ENCODE assay signal across 9 cellular contexts in genomic region chr6:10520468-10520867, GRCh38. TPM values are rescaled to one million over a fixed set of nuclear protein-coding genes. Genes with fewer than 3 reads are reported as not detected.
DNase-seq lines count a peak whose midpoint lies in the region; ATAC-seq and TF ChIP-seq lines count a peak whose summit lies in the region.
"Had no signal": no experiment of that assay in that cellular context is flagged by ENCODE, and none has a peak within 500 bp of the region (broad histone marks: within the 10 kb centered on the region; RNA-seq: fewer than 3 reads in every experiment).

No MANE protein-coding gene starts in this region.

- WGBS in mammary epithelial cell (ENCODE audit: low coverage, missing lambda C conversion rate): 30% methylated on average over 2 of the region's 2 CpGs
- 34 to 49% methylated on average over 2 of the region's 2 CpGs for WGBS in upper lobe of left lung, 2 donors
- 4 to 9% methylated on average over 2 of the region's 2 CpGs for WGBS in GM23248 (ENCODE audit: low coverage in 1 of 2, low lambda C conversion rate in 2 of 2, missing lambda C conversion rate in 2 of 2), 2 experiments

- CTCF ChIA-PET in MCF 10A (lab: Yijun Ruan, JAX) (interaction anchor here (0.8 to 1.1 kb wide), 2 partner anchors 10 to 282 kb away, joined by 5 read pairs; no protein-coding TSS in a partner anchor), mammary epithelial cell (lab: Charles Lee; ENCODE audit: low non-redundant PET) (no interaction called here), Panc1 (lab: Charles Lee) (interaction anchor here (1.1 to 1.4 kb wide), 3 partner anchors 10 to 42 kb away, joined by 3 to 4 read pairs (median 4); no protein-coding TSS in a partner anchor)

- dilution Hi-C loops in mammary epithelial cell (cut with HindIII; ENCODE audit: low sequenced_read_pairs): loop anchor here (25.0 kb wide), 1 partner anchor 292 kb away; no protein-coding TSS in a partner anchor

- H3F3A ChIP-seq in GM23248 (ENCODE audit: insufficient read depth): no peaks in the 10 kb centered on the region

- BruUV-seq in MCF 10A (replicated peaks; lab: Mats Ljungman, UMichigan): TSS peak; percentile 51
- no TSS peak for BruUV-seq in mammary epithelial cell (replicated peaks; lab: Mats Ljungman, UMichigan)
- BruUV-seq in Panc1 (replicated peaks; lab: Mats Ljungman, UMichigan): TSS peak; percentile 59

- no peaks in the 10 kb centered on the region for H4K20me1 ChIP-seq in mammary epithelial cell (ENCODE audit: insufficient read depth, low read length)
- no peaks in the 10 kb centered on the region for H4K20me1 ChIP-seq in GM23248 (ENCODE audit: insufficient read depth)

- no peaks in the 10 kb centered on the region for H3K9me2 ChIP-seq in GM23248 (ENCODE audit: insufficient read depth)

- H3K27ac Mint-ChIP-seq in MCF 10A (ENCODE audit: low read depth, unreplicated experiment): peak overlapping the region; percentile 81

- peak overlapping the region; percentile 31 for H3K4me3 Mint-ChIP-seq in MCF 10A (ENCODE audit: unreplicated experiment)

- H3K27me3 Mint-ChIP-seq in MCF 10A (ENCODE audit: insufficient read depth, unreplicated experiment): no peaks in the 10 kb centered on the region

- H3K9me3 Mint-ChIP-seq in MCF 10A (ENCODE audit: unreplicated experiment): no peaks in the 10 kb centered on the region

- H3K4me3 ChIP-seq in mammary epithelial cell (replicated peaks in 1 of 3; ENCODE audit: insufficient read depth in 1 of 3, low read depth in 2 of 3, low read length in 3 of 3): no peak overlapping the region
- peak overlapping the region; percentile 48 to 74 for H3K4me3 ChIP-seq in Panc1 (ENCODE audit: low read depth in 2 of 2, low read length in 2 of 2)
- H3K4me3 ChIP-seq in iPS-20b (ENCODE audit: low read length): peak overlapping the region; percentile 49; the same call in 1 of the 2 replicates
- peak overlapping the region in 1 of 4 donors; percentile 29 for H3K4me3 ChIP-seq in upper lobe of left lung
- H3K4me3 ChIP-seq in GM23248: no peak overlapping the region

- intact Hi-C loops in MCF 10A (cut with micrococcal nuclease): no loop called here
- intact Hi-C loops in mammary epithelial cell (cut with micrococcal nuclease): no loop called here
- intact Hi-C loops in Panc1 (cut with micrococcal nuclease; ENCODE audit: unreplicated experiment): loop anchor here (10.0 kb wide), 2 partner anchors 174 to 284 kb away; partner anchors contain the start of genes C6orf52 and PAK1IP1

- H3K27ac ChIP-seq in mammary epithelial cell (ENCODE audit: insufficient read depth, low read depth, low read length) (no peak overlapping the region), Panc1 (ENCODE audit: low read length) (peak overlapping the region; percentile 98), iPS-20b (ENCODE audit: low read length) (peak overlapping the region; percentile 40), upper lobe of left lung (peak overlapping the region; percentile 69 to 80 (median 75)), GM23248 (no peak overlapping the region)

- H3K9me3 ChIP-seq in mammary epithelial cell (replicated peaks; ENCODE audit: insufficient read depth, low read length) (no peaks in the 10 kb centered on the region), Panc1 (ENCODE audit: control insufficient read depth, insufficient read depth, low read depth, low read length) (no peaks in the 10 kb centered on the region), iPS-20b (ENCODE audit: insufficient read depth, low read depth, low read length) (no peaks in the 10 kb centered on the region), upper lobe of left lung (no peaks in the 10 kb centered on the region), GM23248 (ENCODE audit: low read depth) (no peaks in the 10 kb centered on the region)

- H2AFZ ChIP-seq in mammary epithelial cell (ENCODE audit: low read depth, low read length) (no peak overlapping the region), GM23248 (no peak overlapping the region)

- H3K4me2 ChIP-seq in mammary epithelial cell (ENCODE audit: insufficient read depth, low read depth, low read length): no peak overlapping the region
- H3K4me2 ChIP-seq in GM23248 (ENCODE audit: unreplicated experiment): no peak overlapping the region

- TF ChIP-seq EP300 in upper lobe of left lung (IDR thresholded peaks at IDR 0.05): no peak

- POLR2A ChIA-PET in MCF 10A (lab: Yijun Ruan, JAX) (interaction anchor here (1.2 kb wide), 1 partner anchor 9 kb away, joined by 4 read pairs; no protein-coding TSS in a partner anchor), Panc1 (lab: Charles Lee) (interaction anchor here (0.5 kb wide), 1 partner anchor 40 kb away, joined by 3 read pairs; no protein-coding TSS in a partner anchor)

- in situ Hi-C loops in mammary epithelial cell (cut with MboI; ENCODE audit: low sequenced_read_pairs in 2 of 2) (no loop called here), Panc1 (cut with HindIII; ENCODE audit: low pct_unique_long_range_greater_than_20kb, low sequenced_read_pairs) (no loop called here), GM23248 (cut with MboI) (no loop called here)

- H3K36me3 Mint-ChIP-seq in MCF 10A (ENCODE audit: insufficient read depth, unreplicated experiment): no peaks in the 10 kb centered on the region

- no peak overlapping the region for H3K9ac ChIP-seq in mammary epithelial cell (ENCODE audit: insufficient read depth, low read length)
- peak overlapping the region; percentile 44; the same call in 1 of the 2 replicates for H3K9ac ChIP-seq in iPS-20b (ENCODE audit: low read depth, low read length)
- no peak overlapping the region for H3K9ac ChIP-seq in GM23248

- DNase-seq in MCF 10A (ENCODE audit: unreplicated experiment): no peak
- no peak for DNase-seq in mammary epithelial cell
- DNase-seq in Panc1 (ENCODE audit: low read depth, low spot score): no peak
- no peak for DNase-seq in upper lobe of left lung
- DNase-seq in anterior cingulate cortex (lab: John Stamatoyannopoulos, UW): no peak
- DNase-seq in GM23248: no peak
- DNase-seq in NCI-H510A (lab: John Stamatoyannopoulos, UW): no peak
- DNase-seq: left cardiac atrium had no signal

- H3K4me1 ChIP-seq in mammary epithelial cell (ENCODE audit: insufficient read depth, low read length): no peaks in the 10 kb centered on the region
- peaks cover 28% of the 10 kb centered on the region for H3K4me1 ChIP-seq in Panc1 (ENCODE audit: control insufficient read depth, insufficient read depth, low read length)
- peaks cover 31% of the 10 kb centered on the region for H3K4me1 ChIP-seq in iPS-20b (ENCODE audit: insufficient read depth, low read length)
- H3K4me1 ChIP-seq in upper lobe of left lung: peaks cover 4 to 21% (median 15%) of the 10 kb centered on the region in 4 donors
- no peaks in the 10 kb centered on the region for H3K4me1 ChIP-seq in GM23248 (ENCODE audit: insufficient read depth)

- H3K79me2 ChIP-seq in mammary epithelial cell (ENCODE audit: insufficient read depth, low read length) (no peaks in the 10 kb centered on the region), GM23248 (ENCODE audit: insufficient read depth) (no peaks in the 10 kb centered on the region)

- peak; percentile 7; the same call in 1 of the 2 replicates for ATAC-seq in Panc1
- ATAC-seq in upper lobe of left lung (ENCODE audit: low FRiP score in 2 of 2): peak in 1 of 2 donors; percentile 35

- H3K4me1 Mint-ChIP-seq in MCF 10A (ENCODE audit: insufficient read depth, unreplicated experiment): peaks cover 6% of the 10 kb centered on the region

- H3K27me3 ChIP-seq in mammary epithelial cell (ENCODE audit: insufficient read depth, low read length) (no peaks in the 10 kb centered on the region), Panc1 (ENCODE audit: control insufficient read depth, insufficient read depth, low read length) (no peaks in the 10 kb centered on the region), iPS-20b (ENCODE audit: insufficient read depth, low read length) (no peaks in the 10 kb centered on the region), upper lobe of left lung (no peaks in the 10 kb centered on the region), GM23248 (replicated peaks; ENCODE audit: insufficient read depth) (no peaks in the 10 kb centered on the region)

- TF ChIP-seq POLR2A in upper lobe of left lung (IDR thresholded peaks at IDR 0.05): no peak

- H3K36me3 ChIP-seq in mammary epithelial cell (ENCODE audit: insufficient read depth, low read length) (no peaks in the 10 kb centered on the region), Panc1 (ENCODE audit: control insufficient read depth, insufficient read depth, low read length) (no peaks in the 10 kb centered on the region), iPS-20b (ENCODE audit: insufficient read depth, low read depth, low read length) (no peaks in the 10 kb centered on the region), upper lobe of left lung (no peaks in the 10 kb centered on the region), GM23248 (ENCODE audit: low read depth) (no peaks in the 10 kb centered on the region)

- TF ChIP-seq CTCF in MCF 10A (IDR thresholded peaks at IDR 0.05; ENCODE audit: unreplicated experiment) (no peak), mammary epithelial cell (conservative IDR thresholded peaks at IDR 0.05 in 1 of 2, IDR thresholded peaks at IDR 0.05 in 1 of 2; ENCODE audit: extremely low read depth in 1 of 2, insufficient read depth in 1 of 2, low read depth in 1 of 2, low read length in 2 of 2) (no peak), Panc1 (IDR thresholded peaks at IDR 0.05) (no peak), upper lobe of left lung (IDR thresholded peaks at IDR 0.05) (no peak)

RNA-seq across cellular contexts. Expression of gene GCNT2, which starts 0.7 kb away (rescaled TPM):
- total RNA-seq in MCF 10A (2022): 0.63 and 0.96 TPM in 2 replicates
- under 1 TPM in 1 of 2 donors, not detected in 1; 0.33 TPM for total RNA-seq in mammary epithelial cell
- polyA plus RNA-seq in mammary epithelial cell: 0.02 TPM
- not detected for polyA minus RNA-seq in mammary epithelial cell
- 42.8 TPM for total RNA-seq in Panc1 (2021; ENCODE audit: unreplicated experiment)
- polyA plus RNA-seq in Panc1 (2012; ENCODE audit: insufficient read length): 18.8 TPM
- 10 to 100 TPM; 18.7 to 97.4 (median 44.5) TPM for total RNA-seq in upper lobe of left lung
- total RNA-seq in GM23248 (2014; rRNA removed; shearing (Covaris generic)): not detected in 2 replicates
- 0.06 TPM in 1 of 2 replicates, not detected in the other for polyA plus RNA-seq in GM23248 (2016; fragmentation: Nextera tagmentation; extraction: Ambion mirVana)

Comparison
In these comparisons a context has a peak if more than half of its experiments do, and no peak if none do; other contexts are left out.
1. H3K27ac ChIP-seq: peak in Panc1 (single experiment), iPS-20b (single experiment) and upper lobe of left lung (4 of 4); none in mammary epithelial cell (single experiment) and GM23248 (single experiment).
2. H3K4me3 ChIP-seq: peak in Panc1 (2 of 2) and iPS-20b (single experiment); none in mammary epithelial cell (0 of 3) and GM23248 (single experiment).
3. RNA of gene GCNT2, which starts 0.7 kb away (total RNA-seq): 18.7 to 97.4 TPM in upper lobe of left lung and 42.8 TPM in Panc1 (single experiment); 0.63 to 0.96 TPM in MCF 10A, 0.33 TPM in mammary epithelial cell and not detected in GM23248; every median in the first group is over 10 times any median in the second.